Comparison of ENCODE assay signal across 1 cellular context in genomic region chr7:122886357-122887081, GRCh38.
TF ChIP-seq lines count a peak whose summit lies in the region.

Gene CADPS2 (minus strand): TSS chr7:122886460. CDS start chr7:122886337, 123 bp downstream.

TF ChIP-seq in H1, 55 proteins besides CTCF, POLR2A, EP300 and RAD21 (continued from another document):
- TF ChIP-seq POLR2AphosphoS5 (IDR thresholded peaks at IDR 0.05; ENCODE audit: low read depth, low read length) (no peak), BACH1 (IDR thresholded peaks at IDR 0.05; ENCODE audit: low read length) (no peak)
